In genomic region chr2:120490091-120490798, GRCh38 we compare ENCODE assay signal across 37 cellular contexts.
"Had no signal": no experiment of that assay in that cellular context is flagged by ENCODE, and none has a peak within 500 bp of the region (broad histone marks: within the 10 kb centered on the region; RNA-seq: fewer than 3 reads in every experiment).

No MANE protein-coding gene starts in this region.

- DNase-seq: activated B cell treated with CpG ODN at 0.5 μM for 24 hours; activated CD4-positive, alpha-beta memory T cell treated with anti-CD3 and anti-CD28 coated beads, Interleukin-2, amount 10 ng/mL, durations not matched to agents 7 days and 5 days; activated CD4-positive, alpha-beta T cell treated with anti-CD3 and anti-CD28 coated beads for 1 hour; activated CD4-positive, alpha-beta T cell treated with anti-CD3 and anti-CD28 coated beads for 48 hours; activated CD8-positive, alpha-beta memory T cell treated with anti-CD3 and anti-CD28 coated beads for 24 hours; activated CD8-positive, alpha-beta memory T cell treated with anti-CD3 and anti-CD28 coated beads, Interleukin-2, amount 10 ng/mL, durations not matched to agents 7 days and 5 days; activated CD8-positive, alpha-beta memory T cell treated with anti-CD3 and anti-CD28 coated beads, Interleukin-2, amount 50 U/mL, for 48 hours; activated effector memory CD4-positive, alpha-beta T cell treated with Interleukin-2 at 50 U/mL for 16 hours; activated naive CD8-positive, alpha-beta T cell treated with anti-CD3 and anti-CD28 coated beads, Interleukin-2, amount 50 U/mL, for 24 hours; activated T-cell treated with anti-CD3 and anti-CD28 coated beads, Interleukin-2, amount 50 U/mL, for 48 hours; anterior cingulate cortex; central memory CD4-positive, alpha-beta T cell; Kasumi-1; KBM-7; MM.1S; NCI-H1092; NCI-H1436 treated with DMSO at 0.1 percent for 48 hours; NCI-H1694 treated with DMSO at 0.1 percent for 48 hours; NCI-H2029 treated with DMSO at 0.1 percent for 48 hours; NCI-H2107; NCI-H2171; NCI-H510A; NCI-H526; NCI-H748 treated with DMSO at 0.1 percent for 48 hours; NK-92 treated with Interleukin-12 subunit alpha and Interleukin-12 subunit beta, amount 100 ng/mL, for 24 hours; PC-3; SHP77 treated with DMSO at 0.1 percent for 48 hours; SK-N-SH; T-cell; T-helper 17 cell; T-helper 9 cell had no signal

- H3K27ac ChIP-seq: Peyer's patch, SJSA1, VCaP had no signal

- H3K4me3 ChIP-seq: Peyer's patch, SJSA1 had no signal

- H3K36me3 ChIP-seq: Peyer's patch, SJSA1 had no signal

- H3K9ac ChIP-seq: SK-N-SH had no signal

- ATAC-seq: activated CD8-positive, alpha-beta memory T cell treated with anti-CD3 and anti-CD28 coated beads, Interleukin-2, amount 10 ng/mL, durations not matched to agents 7 days and 5 days; activated naive CD8-positive, alpha-beta T cell treated with anti-CD3 and anti-CD28 coated beads, Interleukin-2, amount 50 U/mL, for 24 hours; PC-3; T-cell; T-helper 17 cell had no signal

- H3K4me2 ChIP-seq: SK-N-SH had no signal

- H3K9me3 Mint-ChIP-seq: activated B cell treated with CpG ODN at 0.5 μM for 24 hours; activated CD4-positive, alpha-beta memory T cell treated with anti-CD3 and anti-CD28 coated beads, Interleukin-2, amount 10 ng/mL, durations not matched to agents 7 days and 5 days; activated naive CD4-positive, alpha-beta T cell treated with anti-CD3 and anti-CD28 coated beads, Interleukin-2, amount 10 ng/mL, durations not matched to agents 7 days and 5 days; activated naive CD8-positive, alpha-beta T cell treated with anti-CD3 and anti-CD28 coated beads, Interleukin-2, amount 50 U/mL, for 24 hours; T-cell had no signal

- H3K27ac Mint-ChIP-seq: activated B cell treated with CpG ODN at 0.5 μM for 24 hours; activated CD4-positive, alpha-beta memory T cell treated with anti-CD3 and anti-CD28 coated beads, Interleukin-2, amount 10 ng/mL, durations not matched to agents 7 days and 5 days; activated CD8-positive, alpha-beta memory T cell treated with anti-CD3 and anti-CD28 coated beads, Interleukin-2, amount 10 ng/mL, durations not matched to agents 7 days and 5 days; activated naive CD4-positive, alpha-beta T cell treated with anti-CD3 and anti-CD28 coated beads, Interleukin-2, amount 10 ng/mL, durations not matched to agents 7 days and 5 days; activated naive CD8-positive, alpha-beta T cell; activated naive CD8-positive, alpha-beta T cell treated with anti-CD3 and anti-CD28 coated beads, Interleukin-2, amount 50 U/mL, for 24 hours; brain; T-cell; T-helper 17 cell had no signal

- H3K4me3 Mint-ChIP-seq: activated B cell treated with CpG ODN at 0.5 μM for 24 hours; activated CD4-positive, alpha-beta memory T cell treated with anti-CD3 and anti-CD28 coated beads, Interleukin-2, amount 10 ng/mL, durations not matched to agents 7 days and 5 days; activated CD8-positive, alpha-beta memory T cell treated with anti-CD3 and anti-CD28 coated beads, Interleukin-2, amount 10 ng/mL, durations not matched to agents 7 days and 5 days; activated naive CD4-positive, alpha-beta T cell treated with anti-CD3 and anti-CD28 coated beads, Interleukin-2, amount 10 ng/mL, durations not matched to agents 7 days and 5 days; activated naive CD8-positive, alpha-beta T cell; activated naive CD8-positive, alpha-beta T cell treated with anti-CD3 and anti-CD28 coated beads, Interleukin-2, amount 50 U/mL, for 24 hours; brain; T-cell; T-helper 17 cell had no signal

- H3K4me1 ChIP-seq: Peyer's patch had no signal

- H3K4me1 Mint-ChIP-seq: activated B cell treated with CpG ODN at 0.5 μM for 24 hours; activated CD4-positive, alpha-beta memory T cell treated with anti-CD3 and anti-CD28 coated beads, Interleukin-2, amount 10 ng/mL, durations not matched to agents 7 days and 5 days; activated CD8-positive, alpha-beta memory T cell treated with anti-CD3 and anti-CD28 coated beads, Interleukin-2, amount 10 ng/mL, durations not matched to agents 7 days and 5 days; activated naive CD4-positive, alpha-beta T cell treated with anti-CD3 and anti-CD28 coated beads, Interleukin-2, amount 10 ng/mL, durations not matched to agents 7 days and 5 days; activated naive CD8-positive, alpha-beta T cell treated with anti-CD3 and anti-CD28 coated beads, Interleukin-2, amount 50 U/mL, for 24 hours; T-helper 17 cell had no signal

- H3K36me3 Mint-ChIP-seq: activated CD8-positive, alpha-beta memory T cell treated with anti-CD3 and anti-CD28 coated beads, Interleukin-2, amount 10 ng/mL, durations not matched to agents 7 days and 5 days; activated naive CD4-positive, alpha-beta T cell treated with anti-CD3 and anti-CD28 coated beads, Interleukin-2, amount 10 ng/mL, durations not matched to agents 7 days and 5 days; activated naive CD8-positive, alpha-beta T cell; brain; T-cell had no signal

- H3K9me3 ChIP-seq: Peyer's patch, SJSA1, SK-N-SH had no signal

- H3K27me3 ChIP-seq: Peyer's patch, SJSA1 had no signal
